In the genomic region with DNA sequence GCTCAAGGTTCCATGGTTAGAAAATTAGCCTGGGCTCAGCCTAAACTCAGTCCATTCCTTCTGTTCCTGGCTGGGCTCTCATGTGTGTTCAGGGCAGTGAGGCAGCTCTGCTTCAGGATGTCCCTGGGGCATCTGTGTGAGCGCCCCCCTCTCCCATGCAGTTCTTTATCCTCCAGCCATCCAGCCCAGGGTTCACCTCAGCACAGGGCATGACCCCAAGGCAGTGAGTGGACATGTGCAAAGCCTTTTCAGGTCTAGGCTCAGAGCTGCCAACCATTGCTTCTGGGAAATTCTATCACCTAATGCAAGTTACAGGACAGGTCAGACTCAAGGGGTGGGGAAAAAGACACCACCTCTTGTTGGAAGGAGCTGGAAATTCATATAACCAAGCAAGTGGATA, we compare ENCODE assay signal across 2 cellular contexts. TPM values are rescaled to one million over a fixed set of nuclear protein-coding genes. Genes with fewer than 3 reads are reported as not detected.
"Had no signal": no experiment of that assay in that cellular context is flagged by ENCODE, and none has a peak within 500 bp of the region (broad histone marks: within the 10 kb centered on the region; RNA-seq: fewer than 3 reads in every experiment).

No MANE protein-coding gene starts in this region.

RNA-seq across cellular contexts. Expression of gene AKR1C1, which starts 10.1 kb away (rescaled TPM):
- total RNA-seq: OCI-LY7 had no signal

RNA-seq across cellular contexts. Expression of gene AKR1C2, which starts 30.4 kb away (rescaled TPM):
- total RNA-seq: OCI-LY7, SK-MEL-5 had no signal
